ENCODE assay signal across 7 cellular contexts in genomic region chr6:28105286-28105685, GRCh38. TPM values are rescaled to one million over a fixed set of nuclear protein-coding genes. Genes with fewer than 3 reads are reported as not detected.
DNase-seq lines count a peak whose midpoint lies in the region; ATAC-seq and TF ChIP-seq lines count a peak whose summit lies in the region.

No MANE protein-coding gene starts in this region.

- H3K4ac ChIP-seq in neuronal stem cell (ENCODE audit: low read length): no peak overlapping the region

- H2BK15ac ChIP-seq in neuronal stem cell (ENCODE audit: low read length): no peak overlapping the region

- no peak overlapping the region for H2BK12ac ChIP-seq in neuronal stem cell (ENCODE audit: low read length)

- H3K4me1 ChIP-seq in esophagus muscularis mucosa (peaks cover 4 to 7% (median 6%) of the 10 kb centered on the region in 4 donors), neuronal stem cell (ENCODE audit: control insufficient read depth in 2 of 2, insufficient read depth in 1 of 2, low read depth in 1 of 2, low read length in 2 of 2) (peaks cover 0 to 2% of the 10 kb centered on the region in 2 donors)

- no peak overlapping the region for H3K23ac ChIP-seq in neuronal stem cell (ENCODE audit: low read depth, low read length, poor library complexity)

- H3K4me3 ChIP-seq in GM08714 (ENCODE audit: low read length): peak overlapping the region; percentile 80
- H3K4me3 ChIP-seq in esophagus muscularis mucosa: peak overlapping the region; percentile 64 to 96 (median 80)
- peak overlapping the region; percentile 65 to 84 for H3K4me3 ChIP-seq in neuronal stem cell (ENCODE audit: low read length in 2 of 2)

- no peak overlapping the region for H2AK5ac ChIP-seq in neuronal stem cell (ENCODE audit: low read depth, low read length)

- H4K8ac ChIP-seq in neuronal stem cell (ENCODE audit: low read depth, low read length): no peak overlapping the region

- peak overlapping the region; percentile 92 for H2AFZ ChIP-seq in neuronal stem cell (ENCODE audit: low read length)

- ATAC-seq in HG03025 (IDR thresholded peaks at IDR 0.05; ENCODE audit: low FRiP score, unreplicated experiment) (peak; percentile 15), HG02610 (IDR thresholded peaks at IDR 0.05; ENCODE audit: unreplicated experiment) (no peak)

- WGBS in esophagus muscularis mucosa: 24% methylated on average over 4 of the region's 4 CpGs
- WGBS in neuronal stem cell (ENCODE audit: extremely low coverage in 2 of 2, insufficient read length in 2 of 2, insufficient replicate concordance in 1 of 2), 2 donors: no CpG with 5 or more reads among the region's 4 CpGs

- TF ChIP-seq POLR2A in esophagus muscularis mucosa (IDR thresholded peaks at IDR 0.05; ENCODE audit: low read depth): no peak

- peak overlapping the region; percentile 80 to 92 (median 84) for H3K27ac ChIP-seq in esophagus muscularis mucosa (replicated peaks in 1 of 4)
- H3K27ac ChIP-seq in neuronal stem cell (replicated peaks; ENCODE audit: low read length): no peak overlapping the region
- no peak overlapping the region for H3K27ac ChIP-seq in caudate nucleus (ENCODE audit: low read depth, low read length)

- H2BK5ac ChIP-seq in neuronal stem cell (ENCODE audit: low read length): no peak overlapping the region

- H3K79me1 ChIP-seq in neuronal stem cell (ENCODE audit: low read depth, low read length): no peaks in the 10 kb centered on the region

- H3K9ac ChIP-seq in neuronal stem cell (ENCODE audit: low read depth, low read length, poor library complexity): peak overlapping the region; percentile 90

- H3K4me2 ChIP-seq in neuronal stem cell (ENCODE audit: insufficient read depth, low read length, poor library complexity, severe bottlenecking): peak overlapping the region; percentile 85

- H3K36me3 ChIP-seq in esophagus muscularis mucosa: no peaks in the 10 kb centered on the region
- H3K36me3 ChIP-seq in neuronal stem cell (replicated peaks in 1 of 2; ENCODE audit: control insufficient read depth in 2 of 2, insufficient read depth in 2 of 2, low read length in 2 of 2): no peaks in the 10 kb centered on the region

- H3K9me3 ChIP-seq in esophagus muscularis mucosa (no peaks in the 10 kb centered on the region), neuronal stem cell (replicated peaks in 1 of 2; ENCODE audit: control insufficient read depth in 2 of 2, insufficient read depth in 1 of 2, low read depth in 1 of 2, low read length in 2 of 2) (no peaks in the 10 kb centered on the region)

- H3K18ac ChIP-seq in neuronal stem cell (ENCODE audit: low read length): no peak overlapping the region

- intact Hi-C loops in esophagus muscularis mucosa (cut with DNase I): no loop called here

- H3K27me3 ChIP-seq in esophagus muscularis mucosa: no peaks in the 10 kb centered on the region
- no peaks in the 10 kb centered on the region for H3K27me3 ChIP-seq in neuronal stem cell (ENCODE audit: control insufficient read depth in 3 of 3, insufficient read depth in 3 of 3, low read depth in 1 of 3, low read length in 3 of 3)

- TF ChIP-seq CTCF in esophagus muscularis mucosa (IDR thresholded peaks at IDR 0.05): no peak

- no peak overlapping the region for H4K91ac ChIP-seq in neuronal stem cell (ENCODE audit: low read depth, low read length, poor library complexity)

- no peak overlapping the region for H3K14ac ChIP-seq in neuronal stem cell (ENCODE audit: low read length)

- no peak for TF ChIP-seq EP300 in esophagus muscularis mucosa (IDR thresholded peaks at IDR 0.05)

- H2BK120ac ChIP-seq in neuronal stem cell (ENCODE audit: low read depth, low read length): no peak overlapping the region

- DNase-seq in SKM-1 (lab: John Stamatoyannopoulos, UW; ENCODE audit: unreplicated experiment) (peak; percentile 19), esophagus muscularis mucosa (ENCODE audit: extremely low spot score) (no peak), neuronal stem cell (ENCODE audit: low spot score) (no peak), caudate nucleus (lab: John Stamatoyannopoulos, UW) (no peak)

RNA-seq across cellular contexts. Expression of gene ZSCAN16, which starts 19.1 kb away (rescaled TPM):
- total RNA-seq in esophagus muscularis mucosa: 1 to 10 TPM; 2.9 to 7.4 (median 3.4) TPM
- 8.8 TPM for polyA plus RNA-seq in neuronal stem cell (2013, experiment 1 of 2)
- polyA plus RNA-seq in neuronal stem cell (2013, experiment 2 of 2): 8.4 TPM

RNA-seq across cellular contexts. Expression of gene ZNF165, which starts 24.9 kb away (rescaled TPM):
- 1 to 10 TPM in 1 of 4 donors, under 1 TPM in 3; 0.40 to 1.1 (median 0.66) TPM for total RNA-seq in esophagus muscularis mucosa
- polyA plus RNA-seq in neuronal stem cell (2013, experiment 1 of 2): 0.56 TPM
- 0.69 TPM for polyA plus RNA-seq in neuronal stem cell (2013, experiment 2 of 2)

RNA-seq across cellular contexts. Expression of gene ZKSCAN8, which starts 36.4 kb away (rescaled TPM):
- 10 to 100 TPM; 18.7 to 21.7 (median 20.8) TPM for total RNA-seq in esophagus muscularis mucosa
- polyA plus RNA-seq in neuronal stem cell (2013, experiment 1 of 2): 27.5 TPM
- polyA plus RNA-seq in neuronal stem cell (2013, experiment 2 of 2): 27.5 TPM

Comparison
In these comparisons a context has a peak if more than half of its experiments do, and no peak if none do; other contexts are left out.
1. H3K27ac ChIP-seq: peak in esophagus muscularis mucosa (4 of 4); none in neuronal stem cell (single experiment) and caudate nucleus (single experiment).
2. Peak in every context shown above with its lines, with median percentiles within 50 percentile points of each other: H3K4me3 ChIP-seq.